26 cellular contexts compared by ENCODE assay signal in genomic region chr9:36880075-36880474, GRCh38.
"Had no signal": no experiment of that assay in that cellular context is flagged by ENCODE, and none has a peak within 500 bp of the region (broad histone marks: within the 10 kb centered on the region; RNA-seq: fewer than 3 reads in every experiment).

No MANE protein-coding gene starts in this region.

- H3K36me3 ChIP-seq: breast epithelium, Peyer's patch, SJSA1 had no signal

- H3K4me1 ChIP-seq: body of pancreas, breast epithelium, SJSA1 had no signal

- H3K27ac ChIP-seq: body of pancreas, breast epithelium, Peyer's patch, SJSA1 had no signal

- DNase-seq: activated CD4-positive, alpha-beta T cell treated with anti-CD3 and anti-CD28 coated beads, Interleukin-2, amount 10 ng/mL, durations not matched to agents 24 days and 14 days; activated CD4-positive, alpha-beta T cell treated with anti-CD3 and anti-CD28 coated beads, Interleukin-2, amount 50 U/mL, for 4 hours; activated CD8-positive, alpha-beta T cell treated with anti-CD3 and anti-CD28 coated beads for 36 hours; activated effector memory CD4-positive, alpha-beta T cell treated with anti-CD3 and anti-CD28 coated beads, Interleukin-2, amount 50 U/mL, for 16 hours; activated naive CD4-positive, alpha-beta T cell; activated naive CD4-positive, alpha-beta T cell treated with anti-CD3 and anti-CD28 coated beads, Interleukin-2, amount 50 U/mL, for 16 hours; activated naive CD8-positive, alpha-beta T cell treated with anti-CD3 and anti-CD28 coated beads for 36 hours; activated T-cell treated with anti-CD3 and anti-CD28 coated beads, Interleukin-2, amount 50 U/mL, for 1 hour; amniotic stem cell; body of pancreas; Karpas-422; NCI-H1105; NCI-H1417 treated with DMSO at 0.1 percent for 48 hours; NCI-H1930; NCI-H2081 treated with DMSO at 0.1 percent for 48 hours; NCI-H345; NCI-H524 treated with DMSO at 0.1 percent for 48 hours; PC-3; RPMI8226; SHP77 treated with DMSO at 0.1 percent for 48 hours; SK-N-SH had no signal

- H3K9me3 ChIP-seq: body of pancreas, breast epithelium, Peyer's patch, SJSA1 had no signal

- H3K9ac ChIP-seq: SK-N-SH had no signal

- H3K4me2 ChIP-seq: SK-N-SH had no signal

- FAIRE-seq: astrocyte, TTC549 had no signal

- H3K4me3 ChIP-seq: body of pancreas, breast epithelium, Peyer's patch, SJSA1 had no signal

- H3K27me3 ChIP-seq: body of pancreas, breast epithelium, Peyer's patch had no signal

- ATAC-seq: body of pancreas, PC-3 had no signal
